22 cellular contexts compared by ENCODE assay signal in the genomic region with DNA sequence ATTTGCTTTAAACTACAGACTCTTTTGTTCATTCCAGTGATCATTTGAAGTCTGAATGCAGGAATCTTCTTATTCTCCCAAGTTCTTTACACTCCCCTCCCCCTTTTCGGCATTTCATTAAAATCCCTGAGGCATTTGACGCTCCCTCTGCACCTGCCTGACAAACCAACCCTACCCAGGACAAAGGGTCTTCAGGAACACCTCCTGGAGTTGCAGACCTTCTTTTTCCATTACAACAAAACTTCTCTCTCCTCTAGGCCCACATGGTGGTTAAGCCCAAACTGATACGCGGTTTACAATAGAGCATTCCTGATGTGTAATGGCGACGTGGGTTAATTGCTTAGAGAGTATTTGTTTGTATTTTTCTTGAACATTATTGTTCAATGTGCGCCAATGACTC.
DNase-seq lines count a peak whose midpoint lies in the region; ATAC-seq, FAIRE-seq and TF ChIP-seq lines count a peak whose summit lies in the region.
"Had no signal": no experiment of that assay in that cellular context is flagged by ENCODE, and none has a peak within 500 bp of the region (broad histone marks: within the 10 kb centered on the region; RNA-seq: fewer than 3 reads in every experiment).

No MANE protein-coding gene starts in this region.

- BruUV-seq in endothelial cell of umbilical vein (replicated peaks; lab: Mats Ljungman, UMichigan), result no TSS peak

- no peak overlapping the region for H4K8ac ChIP-seq in mesendoderm (ENCODE audit: low read depth, low read length)

- H2BK5ac ChIP-seq in mesendoderm (ENCODE audit: low read length), result no peak overlapping the region

- no peak for TF ChIP-seq CTCF in GM23338 (conservative IDR thresholded peaks at IDR 0.05; ENCODE audit: low read depth in 2 of 2)
- TF ChIP-seq CTCF in endothelial cell of umbilical vein (IDR thresholded peaks at IDR 0.05; ENCODE audit: extremely low read depth in 1 of 2, insufficient read depth in 1 of 2, low read depth in 1 of 2, low read length in 2 of 2), result no peak
- no peak for TF ChIP-seq CTCF in osteocyte (IDR thresholded peaks at IDR 0.05)

- H4K5ac ChIP-seq in mesendoderm (ENCODE audit: low read length), result no peak overlapping the region

- H4K20me1 ChIP-seq in GM23338 (replicated peaks; ENCODE audit: insufficient read depth), result no peaks in the 10 kb centered on the region
- H4K20me1 ChIP-seq in endothelial cell of umbilical vein (replicated peaks; ENCODE audit: control insufficient read depth, extremely low read depth, insufficient read depth, low read length), result no peaks in the 10 kb centered on the region
- H4K20me1 ChIP-seq: BLaER1 had no signal

- ATAC-seq in GM23338 (peak; percentile 77), GM19397 (IDR thresholded peaks at IDR 0.05; ENCODE audit: unreplicated experiment) (no peak)
- ATAC-seq: CD8-positive, alpha-beta T cell had no signal

- H2AFZ ChIP-seq in GM23338 (peak overlapping the region; percentile 44; the same call in 1 of the 2 replicates), endothelial cell of umbilical vein (ENCODE audit: low read depth, low read length) (no peak overlapping the region)
- H2AFZ ChIP-seq: GM23248 had no signal

- no peaks in the 10 kb centered on the region; the same call in 2 of the 3 replicates for H3K9me3 Mint-ChIP-seq in GM23338
- H3K9me3 Mint-ChIP-seq in osteocyte (ENCODE audit: unreplicated experiment), result no peaks in the 10 kb centered on the region
- H3K9me3 Mint-ChIP-seq: CD8-positive, alpha-beta T cell had no signal

- H3K56ac ChIP-seq in mesendoderm (ENCODE audit: low read length), result no peak overlapping the region

- no peaks in the 10 kb centered on the region for H3K9me2 ChIP-seq in GM23338 (ENCODE audit: insufficient read depth)

- H2BK15ac ChIP-seq in mesendoderm (replicated peaks; ENCODE audit: low read depth), result no peak overlapping the region

- H3K27me3 Mint-ChIP-seq in GM23338 (ENCODE audit: insufficient read depth, low read depth, poor library complexity) (peaks cover 6% of the 10 kb centered on the region), osteocyte (ENCODE audit: unreplicated experiment) (peaks cover 14% of the 10 kb centered on the region)
- H3K27me3 Mint-ChIP-seq: B cell; CD4-positive, CD25-positive, alpha-beta regulatory T cell had no signal

- H3K18ac ChIP-seq in mesendoderm (ENCODE audit: low read length), result no peak overlapping the region

- CTCF ChIA-PET in endothelial cell of umbilical vein (lab: Charles Lee), result no interaction called here

- DNase-seq in GM23338 (ENCODE audit: low spot score), result peak; percentile 41
- DNase-seq in NT2/D1 (ENCODE audit: low read depth, low spot score), result peak; percentile 8
- no peak for DNase-seq in endothelial cell of umbilical vein (ENCODE audit: low read depth, low spot score)
- peak; percentile 13 for DNase-seq in mesendoderm
- no peak for DNase-seq in osteocyte (ENCODE audit: extremely low spot score, unreplicated experiment)
- DNase-seq in RKO (ENCODE audit: low spot score), result no peak
- DNase-seq in activated CD8-positive, alpha-beta memory T cell treated with anti-CD3 and anti-CD28 coated beads, Interleukin-2, amount 50 U/mL, for 4 hours, result no peak
- DNase-seq: Caco-2; CD4-positive, CD25-positive, alpha-beta regulatory T cell; CD8-positive, alpha-beta T cell; DMS153; DND-41; GM23248; HCEC 1CT had no signal

- dilution Hi-C loops in endothelial cell of umbilical vein (cut with MboI; ENCODE audit: extremely low pct_ligation_motif_present, low sequenced_read_pairs), result no loop called here

- H3K4ac ChIP-seq in mesendoderm (ENCODE audit: low read depth, low read length), result no peak overlapping the region

- H3F3A ChIP-seq in GM23338 (replicated peaks; ENCODE audit: low read depth), result no peaks in the 10 kb centered on the region

- H3K4me1 Mint-ChIP-seq in GM23338 (peaks cover 9% of the 10 kb centered on the region), osteocyte (ENCODE audit: unreplicated experiment) (no peaks in the 10 kb centered on the region)
- H3K4me1 Mint-ChIP-seq: B cell; CD4-positive, CD25-positive, alpha-beta regulatory T cell had no signal

- H3K4me3 ChIP-seq in GM23338, result no peak overlapping the region
- H3K4me3 ChIP-seq in NT2/D1 (ENCODE audit: insufficient read length, low read depth), result no peak overlapping the region
- no peak overlapping the region for H3K4me3 ChIP-seq in endothelial cell of umbilical vein (replicated peaks in 1 of 3; ENCODE audit: insufficient read depth in 1 of 3, low read depth in 1 of 3, low read length in 3 of 3)
- no peak overlapping the region for H3K4me3 ChIP-seq in mesendoderm (ENCODE audit: low read length)
- H3K4me3 ChIP-seq: BLaER1, GM23248 had no signal

- POLR2A ChIA-PET in endothelial cell of umbilical vein (lab: Charles Lee), result no interaction called here

- H2AK5ac ChIP-seq in mesendoderm (ENCODE audit: low read length), result no peak overlapping the region

- H3K27me3 ChIP-seq in GM23338 (ENCODE audit: insufficient read depth) (no peaks in the 10 kb centered on the region), NT2/D1 (ENCODE audit: insufficient read depth, insufficient read length) (no peaks in the 10 kb centered on the region), endothelial cell of umbilical vein (ENCODE audit: control insufficient read depth in 2 of 2, insufficient read depth in 2 of 2, low read length in 2 of 2) (no peaks in the 10 kb centered on the region), mesendoderm (ENCODE audit: insufficient read depth, low read length, poor library complexity) (no peaks in the 10 kb centered on the region)
- H3K27me3 ChIP-seq: BLaER1 had no signal

- peak; percentile 18 for FAIRE-seq in endothelial cell of umbilical vein (lab: Jason Lieb, UNC)
- FAIRE-seq: G401.6, GM12892, H54 had no signal

- 0 out of 2 replicates have a peak, but pooled peaks cover 3% of the 10 kb centered on the region for H3K4me1 ChIP-seq in GM23338 (ENCODE audit: insufficient read depth)
- H3K4me1 ChIP-seq in NT2/D1 (ENCODE audit: insufficient read depth, insufficient read length), result no peaks in the 10 kb centered on the region
- H3K4me1 ChIP-seq in endothelial cell of umbilical vein (ENCODE audit: control insufficient read depth, extremely low read depth, insufficient read depth, low read length), result no peaks in the 10 kb centered on the region
- H3K4me1 ChIP-seq in mesendoderm (ENCODE audit: control insufficient read depth, low read depth, low read length), result no peaks in the 10 kb centered on the region
- H3K4me1 ChIP-seq: Caco-2 had no signal

- H3K9me3 ChIP-seq in NT2/D1 (ENCODE audit: insufficient read depth, low read length), result no peaks in the 10 kb centered on the region
- peaks cover 4% of the 10 kb centered on the region for H3K9me3 ChIP-seq in endothelial cell of umbilical vein (replicated peaks; ENCODE audit: control insufficient read depth, insufficient read depth, low read length)
- H3K9me3 ChIP-seq: Caco-2 had no signal

- no peak for TF ChIP-seq POLR2A in endothelial cell of umbilical vein (IDR thresholded peaks at IDR 0.05; ENCODE audit: low read depth, low read length)

- no peak overlapping the region for H2BK120ac ChIP-seq in mesendoderm (ENCODE audit: low read depth, low read length)

- no peak overlapping the region for H3K23ac ChIP-seq in mesendoderm (ENCODE audit: low read length)

- H3K79me1 ChIP-seq in mesendoderm (ENCODE audit: low read length), result no peaks in the 10 kb centered on the region

- no peak overlapping the region for H3K9ac ChIP-seq in NT2/D1 (ENCODE audit: insufficient read length, low read depth)
- no peak overlapping the region for H3K9ac ChIP-seq in endothelial cell of umbilical vein (replicated peaks; ENCODE audit: extremely low read depth, insufficient read depth, low read length)
- no peak overlapping the region for H3K9ac ChIP-seq in mesendoderm (ENCODE audit: low read length)
- H3K9ac ChIP-seq: BLaER1, GM23248 had no signal

- H3K9me1 ChIP-seq in endothelial cell of umbilical vein (replicated peaks; ENCODE audit: control insufficient read depth, extremely low read depth, insufficient read depth, low read length), result no peaks in the 10 kb centered on the region

- no peaks in the 10 kb centered on the region for H3K36me3 Mint-ChIP-seq in GM23338 (ENCODE audit: low read depth)
- no peaks in the 10 kb centered on the region for H3K36me3 Mint-ChIP-seq in osteocyte (ENCODE audit: unreplicated experiment)
- H3K36me3 Mint-ChIP-seq: CD4-positive, CD25-positive, alpha-beta regulatory T cell; CD8-positive, alpha-beta T cell had no signal

- no peak overlapping the region for H3K4me2 ChIP-seq in GM23338
- H3K4me2 ChIP-seq in endothelial cell of umbilical vein (ENCODE audit: insufficient read depth, low read length), result no peak overlapping the region
- no peak overlapping the region for H3K4me2 ChIP-seq in mesendoderm (ENCODE audit: low read length)
- H3K4me2 ChIP-seq: BLaER1 had no signal

- H3K79me2 ChIP-seq in GM23338 (replicated peaks; ENCODE audit: insufficient read depth) (no peaks in the 10 kb centered on the region), endothelial cell of umbilical vein (ENCODE audit: control insufficient read depth, insufficient read depth, low read length) (no peaks in the 10 kb centered on the region), mesendoderm (ENCODE audit: control insufficient read depth, insufficient read depth, low read length) (no peaks in the 10 kb centered on the region)

- H3K36me3 ChIP-seq in GM23338 (ENCODE audit: insufficient read depth) (no peaks in the 10 kb centered on the region), NT2/D1 (ENCODE audit: insufficient read depth, insufficient read length, low read length) (no peaks in the 10 kb centered on the region), endothelial cell of umbilical vein (ENCODE audit: control insufficient read depth in 2 of 2, extremely low read depth in 1 of 2, insufficient read depth in 2 of 2, low read length in 2 of 2) (no peaks in the 10 kb centered on the region), mesendoderm (ENCODE audit: control insufficient read depth, insufficient read depth, low read length) (no peaks in the 10 kb centered on the region)
- H3K36me3 ChIP-seq: BLaER1 had no signal

- no peak overlapping the region for H3K27ac Mint-ChIP-seq in GM23338
- no peak overlapping the region for H3K27ac Mint-ChIP-seq in osteocyte (ENCODE audit: unreplicated experiment)
- H3K27ac Mint-ChIP-seq: B cell; CD4-positive, CD25-positive, alpha-beta regulatory T cell; CD8-positive, alpha-beta T cell had no signal

- H3K4me3 Mint-ChIP-seq in GM23338, result no peak overlapping the region
- H3K4me3 Mint-ChIP-seq in osteocyte (ENCODE audit: unreplicated experiment), result no peak overlapping the region
- H3K4me3 Mint-ChIP-seq: B cell; CD4-positive, CD25-positive, alpha-beta regulatory T cell; CD8-positive, alpha-beta T cell had no signal

- H3K27ac ChIP-seq in GM23338 (ENCODE audit: low read depth) (no peak overlapping the region), endothelial cell of umbilical vein (ENCODE audit: insufficient read depth, low read depth, low read length) (no peak overlapping the region), mesendoderm (ENCODE audit: low read depth, low read length) (no peak overlapping the region)
- H3K27ac ChIP-seq: 22Rv1, BLaER1, C4-2B, GM23248 had no signal

- WGBS in mesendoderm (ENCODE audit: extremely low coverage, insufficient coverage, low lambda C conversion rate), result no CpG with 5 or more reads among the region's 7 CpGs

- intact Hi-C loops in endothelial cell of umbilical vein (cut with micrococcal nuclease), result no loop called here

TF ChIP-seq in GM23338, 12 proteins besides CTCF, POLR2A, EP300 and RAD21 (continues in another document):
- TF ChIP-seq POLR2AphosphoS5 (IDR thresholded peaks at IDR 0.05; ENCODE audit: low read depth), result no peak

Comparison
In these comparisons a context has a peak if more than half of its experiments do, and no peak if none do; other contexts are left out.
1. DNase-seq: peak in GM23338 (single experiment), NT2/D1 (single experiment) and mesendoderm (single experiment); none in endothelial cell of umbilical vein (single experiment), osteocyte (single experiment), RKO (single experiment) and activated CD8-positive, alpha-beta memory T cell treated with anti-CD3 and anti-CD28 coated beads, Interleukin-2, amount 50 U/mL, for 4 hours (single experiment).